ENCODE assay signal across 20 cellular contexts in the genomic region with DNA sequence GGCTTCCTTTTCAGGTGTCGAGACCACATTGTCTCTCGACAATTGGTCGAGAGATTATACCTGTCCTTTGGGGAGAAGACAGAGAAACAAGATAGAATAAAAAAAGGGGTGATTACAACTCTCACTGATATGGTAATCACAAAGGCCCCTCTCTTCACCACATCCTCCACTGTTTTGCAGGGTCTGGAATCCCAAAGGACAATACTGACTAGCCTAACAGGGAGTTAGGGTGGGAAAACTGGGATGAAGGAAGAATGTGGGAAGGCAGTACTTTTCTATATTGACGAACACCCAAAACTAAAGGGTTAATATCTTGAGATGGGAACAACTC. TPM values are rescaled to one million over a fixed set of nuclear protein-coding genes. Genes with fewer than 3 reads are reported as not detected.
DNase-seq lines count a peak whose midpoint lies in the region; ATAC-seq, FAIRE-seq and TF ChIP-seq lines count a peak whose summit lies in the region.
"Had no signal": no experiment of that assay in that cellular context is flagged by ENCODE, and none has a peak within 500 bp of the region (broad histone marks: within the 10 kb centered on the region; RNA-seq: fewer than 3 reads in every experiment).

No MANE protein-coding gene starts in this region.

- peaks cover 7% of the 10 kb centered on the region for H3K79me2 ChIP-seq in PC-3 (ENCODE audit: low read length)
- no peaks in the 10 kb centered on the region for H3K79me2 ChIP-seq in PC-9 (ENCODE audit: low read depth)

- peaks cover 22% of the 10 kb centered on the region for H3K4me1 ChIP-seq in PC-3 (ENCODE audit: insufficient read depth, low read length)
- peaks cover 7% of the 10 kb centered on the region for H3K4me1 ChIP-seq in PC-9 (replicated peaks; ENCODE audit: insufficient read depth)

- POLR2A ChIA-PET in PC-3 (lab: Charles Lee; ENCODE audit: unreplicated experiment) (interaction anchor here (0.6 kb wide), 1 partner anchor 1319 kb away, joined by 4 read pairs; no protein-coding TSS in a partner anchor), PC-9 (lab: Charles Lee; ENCODE audit: unreplicated experiment) (no interaction called here)

- H3K9me2 ChIP-seq in PC-3 (replicated peaks; ENCODE audit: low read length): no peaks in the 10 kb centered on the region
- no peaks in the 10 kb centered on the region for H3K9me2 ChIP-seq in PC-9 (ENCODE audit: insufficient read depth)

- CTCF ChIA-PET in PC-3 (lab: Charles Lee) (interaction anchor here (0.6 kb wide), 1 partner anchor 794 kb away, joined by 3 read pairs; no protein-coding TSS in a partner anchor), PC-9 (lab: Charles Lee) (no interaction called here)

- intact Hi-C loops in PC-3 (cut with micrococcal nuclease) (loop anchor here (10.0 kb wide), 2 partner anchors 844 to 1326 kb away; a partner anchor contains a TSS), PC-9 (cut with micrococcal nuclease; ENCODE audit: unreplicated experiment) (no loop called here)

- H3K27ac Mint-ChIP-seq in glutamatergic neuron (ENCODE audit: unreplicated experiment): no peak overlapping the region
- H3K27ac Mint-ChIP-seq: CD8-positive, alpha-beta T cell had no signal

- H3K36me3 ChIP-seq in PC-3 (ENCODE audit: low read depth, low read length) (no peaks in the 10 kb centered on the region), PC-9 (ENCODE audit: low read depth) (no peaks in the 10 kb centered on the region)
- H3K36me3 ChIP-seq: BLaER1 had no signal

- H4K20me1 ChIP-seq in PC-3 (ENCODE audit: low read length) (no peaks in the 10 kb centered on the region), PC-9 (ENCODE audit: insufficient read depth) (no peaks in the 10 kb centered on the region)
- H4K20me1 ChIP-seq: BLaER1 had no signal

- DNase-seq in GM12892 (ENCODE audit: insufficient read length): no peak
- DNase-seq in PC-3: no peak
- DNase-seq in glutamatergic neuron: no peak
- peak; percentile 22 for DNase-seq in iPS-NIHi11 (ENCODE audit: low spot score)
- no peak for DNase-seq in occipital lobe (lab: John Stamatoyannopoulos, UW)
- DNase-seq in anterior cingulate cortex (lab: John Stamatoyannopoulos, UW): no peak
- no peak for DNase-seq in PC-9
- DNase-seq: AML-193; Calu3; CD8-positive, alpha-beta T cell; DMS79 treated with DMSO at 0.1 percent for 48 hours; IMR-90 had no signal

- H3K27me3 Mint-ChIP-seq in glutamatergic neuron (ENCODE audit: unreplicated experiment): peaks cover 3% of the 10 kb centered on the region

- TF ChIP-seq CTCF in PC-3 (conservative IDR thresholded peaks at IDR 0.05; ENCODE audit: low read depth, low read length) (no peak), glutamatergic neuron (IDR thresholded peaks at IDR 0.05; ENCODE audit: partially characterized antibody, unreplicated experiment) (no peak), PC-9 (conservative IDR thresholded peaks at IDR 0.05) (no peak)

- H2AFZ ChIP-seq in PC-3 (ENCODE audit: low read length) (no peak overlapping the region), PC-9 (no peak overlapping the region)

- H3F3A ChIP-seq in PC-3 (ENCODE audit: low read length, unreplicated experiment) (no peaks in the 10 kb centered on the region), PC-9 (ENCODE audit: insufficient read depth, low read depth) (no peaks in the 10 kb centered on the region)

- peaks cover 5% of the 10 kb centered on the region for H3K9me3 Mint-ChIP-seq in glutamatergic neuron (ENCODE audit: unreplicated experiment)
- H3K9me3 Mint-ChIP-seq: CD8-positive, alpha-beta T cell had no signal

- H3K36me3 Mint-ChIP-seq in glutamatergic neuron (ENCODE audit: unreplicated experiment): no peaks in the 10 kb centered on the region

- H3K4me3 Mint-ChIP-seq in glutamatergic neuron (ENCODE audit: unreplicated experiment): peak overlapping the region; percentile 30
- H3K4me3 Mint-ChIP-seq: CD8-positive, alpha-beta T cell had no signal

- peak; percentile 9 for FAIRE-seq in GM12892 (lab: Jason Lieb, UNC)
- FAIRE-seq: GM12878, GM19239, K562 had no signal

- peaks cover 52% of the 10 kb centered on the region for H3K4me1 Mint-ChIP-seq in glutamatergic neuron (ENCODE audit: low read depth, unreplicated experiment)

- H3K4me2 ChIP-seq in PC-3 (ENCODE audit: low read length) (peak overlapping the region; percentile 12; the same call in 1 of the 2 replicates), PC-9 (no peak overlapping the region)
- H3K4me2 ChIP-seq: BLaER1 had no signal

- BruUV-seq in PC-3 (replicated peaks; lab: Mats Ljungman, UMichigan) (no TSS peak), PC-9 (replicated peaks; lab: Mats Ljungman, UMichigan) (no TSS peak)

- no peak for ATAC-seq in PC-3
- no peak for ATAC-seq in GM19467 (IDR thresholded peaks at IDR 0.05; ENCODE audit: unreplicated experiment)
- ATAC-seq: A549; CD8-positive, alpha-beta T cell; GM12878; K562 had no signal

- H3K9me3 ChIP-seq in PC-3 (ENCODE audit: low read length) (no peaks in the 10 kb centered on the region), PC-9 (ENCODE audit: insufficient read depth, low read depth) (no peaks in the 10 kb centered on the region; the same call in 1 of the 2 replicates)
- H3K9me3 ChIP-seq: A549, BLaER1 had no signal

- H3K27me3 ChIP-seq in PC-3 (ENCODE audit: low read length) (no peaks in the 10 kb centered on the region), PC-9 (ENCODE audit: insufficient read depth, low read depth) (no peaks in the 10 kb centered on the region)

- H3K9ac ChIP-seq in PC-3 (ENCODE audit: low read length): no peak overlapping the region
- H3K9ac ChIP-seq: BLaER1 had no signal

- H3K27ac ChIP-seq in PC-3 (ENCODE audit: low read length): no peak overlapping the region
- H3K27ac ChIP-seq in PC-9: no peak overlapping the region
- H3K27ac ChIP-seq: 22Rv1, BLaER1, HL-60 had no signal

- H3K4me3 ChIP-seq in PC-3 (ENCODE audit: low read length): no peak overlapping the region
- H3K4me3 ChIP-seq in PC-9: no peak overlapping the region
- H3K4me3 ChIP-seq: A549, BLaER1, GM12878, K562 had no signal

- TF ChIP-seq POLR2A in GM12892 (IDR thresholded peaks at IDR 0.05; ENCODE audit: low read depth, low read length): no peak

RNA-seq across cellular contexts. Expression of a gene that starts 6.1 kb away (rescaled TPM):
- polyA plus RNA-seq in GM12892 (2012; ENCODE audit: missing spikeins): 44.5 TPM
- total RNA-seq in PC-3 (2014; rRNA removed) (7.0 and 9.4 TPM in 2 replicates), glutamatergic neuron (ENCODE audit: unreplicated experiment) (485 TPM), occipital lobe (72.1 TPM), PC-9 (2021) (2.9 and 3.8 TPM in 2 replicates)
